ENCODE assay signal across 17 cellular contexts in the genomic region with DNA sequence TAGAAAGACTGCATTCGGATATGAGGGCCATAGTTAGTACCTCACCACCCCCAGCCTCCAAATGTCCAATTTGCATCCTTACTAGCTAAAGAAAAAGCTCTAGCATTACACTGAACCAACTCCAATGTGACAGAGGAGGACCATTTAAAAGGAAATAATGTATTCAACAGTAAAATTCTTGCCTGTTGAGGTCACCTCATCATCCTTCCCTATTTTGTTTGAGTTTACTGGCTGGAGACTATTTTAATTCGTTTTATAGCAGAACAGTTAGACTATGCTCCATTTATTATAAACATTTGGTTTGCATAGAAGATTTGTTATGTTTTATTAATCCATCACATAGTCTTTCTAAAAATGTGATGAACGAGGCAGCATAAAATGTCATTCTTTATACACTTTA.
DNase-seq lines count a peak whose midpoint lies in the region; ATAC-seq lines count a peak whose summit lies in the region.
"Had no signal": no experiment of that assay in that cellular context is flagged by ENCODE, and none has a peak within 500 bp of the region (broad histone marks: within the 10 kb centered on the region; RNA-seq: fewer than 3 reads in every experiment).

No MANE protein-coding gene starts in this region.

- H3K4me3 Mint-ChIP-seq in natural killer cell treated with Interleukin-12 subunit alpha and Interleukin-12 subunit beta and Interleukin-15 and Interleukin-18, amount 100 ng/mL, for 72 hours = no peak overlapping the region
- H3K4me3 Mint-ChIP-seq: B cell; CD14-positive monocyte; CD8-positive, alpha-beta T cell; IgD-negative memory B cell had no signal

- no peaks in the 10 kb centered on the region for H3K36me3 Mint-ChIP-seq in natural killer cell treated with Interleukin-12 subunit alpha and Interleukin-12 subunit beta and Interleukin-15 and Interleukin-18, amount 100 ng/mL, for 72 hours
- H3K36me3 Mint-ChIP-seq: CD14-positive monocyte; CD8-positive, alpha-beta T cell; IgD-negative memory B cell had no signal

- H3K27me3 ChIP-seq in neuron (ENCODE audit: insufficient read depth, low read length) = no peaks in the 10 kb centered on the region

- H2AFZ ChIP-seq in neuron (ENCODE audit: low read depth, low read length) = peak overlapping the region; percentile 50

- no peaks in the 10 kb centered on the region for H3K4me1 Mint-ChIP-seq in natural killer cell treated with Interleukin-12 subunit alpha and Interleukin-12 subunit beta and Interleukin-15 and Interleukin-18, amount 100 ng/mL, for 72 hours (ENCODE audit: low read depth in 2 of 2)
- H3K4me1 Mint-ChIP-seq: B cell, CD14-positive monocyte, IgD-negative memory B cell had no signal

- H3K27me3 Mint-ChIP-seq in natural killer cell treated with Interleukin-12 subunit alpha and Interleukin-12 subunit beta and Interleukin-15 and Interleukin-18, amount 100 ng/mL, for 72 hours = no peaks in the 10 kb centered on the region
- H3K27me3 Mint-ChIP-seq: B cell, IgD-negative memory B cell had no signal

- peak; percentile 62 for DNase-seq in EH (ENCODE audit: low read depth)
- peak; percentile 11 for DNase-seq in HT1080 (ENCODE audit: low read depth)
- DNase-seq in astrocyte of the hippocampus (ENCODE audit: low read depth, low spot score) = peak; percentile 64
- DNase-seq in AML-193 (lab: John Stamatoyannopoulos, UW) = no peak
- no peak for DNase-seq in natural killer cell treated with Interleukin-12 subunit alpha and Interleukin-12 subunit beta and Interleukin-15 and Interleukin-18, amount 100 ng/mL, for 72 hours (ENCODE audit: low spot score)
- no peak for DNase-seq in activated effector memory CD4-positive, alpha-beta T cell treated with Interleukin-2 at 50 U/mL for 16 hours
- DNase-seq: 8988T; ACHN; CD8-positive, alpha-beta T cell; COR-L47; DMS153; DMS79 treated with DMSO at 0.1 percent for 48 hours had no signal

- no peaks in the 10 kb centered on the region for H3K9me3 ChIP-seq in neuron (ENCODE audit: low read length)

- H3K36me3 ChIP-seq in neuron (ENCODE audit: insufficient read depth, low read length) = no peaks in the 10 kb centered on the region

- H3K9me3 Mint-ChIP-seq in natural killer cell treated with Interleukin-12 subunit alpha and Interleukin-12 subunit beta and Interleukin-15 and Interleukin-18, amount 100 ng/mL, for 72 hours = peaks cover 11% of the 10 kb centered on the region
- H3K9me3 Mint-ChIP-seq: CD8-positive, alpha-beta T cell had no signal

- ATAC-seq in natural killer cell treated with Interleukin-12 subunit alpha and Interleukin-12 subunit beta and Interleukin-15 and Interleukin-18, amount 100 ng/mL, for 72 hours = no peak
- ATAC-seq: CD8-positive, alpha-beta T cell; HCT116 had no signal

- no peak overlapping the region for H3K27ac Mint-ChIP-seq in natural killer cell treated with Interleukin-12 subunit alpha and Interleukin-12 subunit beta and Interleukin-15 and Interleukin-18, amount 100 ng/mL, for 72 hours
- H3K27ac Mint-ChIP-seq: B cell; CD14-positive monocyte; CD8-positive, alpha-beta T cell; IgD-negative memory B cell had no signal

- no peak overlapping the region for H3K4me3 ChIP-seq in neuron (ENCODE audit: low read length)

- peaks cover 16% of the 10 kb centered on the region for H3K4me1 ChIP-seq in neuron (ENCODE audit: insufficient read depth, low read length)

Comparison
In these comparisons a context has a peak if more than half of its experiments do, and no peak if none do; other contexts are left out.
1. DNase-seq: peak in EH (single experiment), HT1080 (single experiment) and astrocyte of the hippocampus (single experiment); none in AML-193 (0 of 2), natural killer cell treated with Interleukin-12 subunit alpha and Interleukin-12 subunit beta and Interleukin-15 and Interleukin-18, amount 100 ng/mL, for 72 hours (single experiment) and activated effector memory CD4-positive, alpha-beta T cell treated with Interleukin-2 at 50 U/mL for 16 hours (single experiment).